In genomic region chr7:91880413-91881241, GRCh38 we compare ENCODE assay signal across 1 cellular context.
TF ChIP-seq lines count a peak whose summit lies in the region.

Gene MTERF1 (minus strand): TSS chr7:91880702. CDS start chr7:91880083, 619 bp downstream.

TF ChIP-seq in HEK293, 187 proteins besides CTCF, POLR2A, EP300 and RAD21 (continued from another document):
- TF ChIP-seq, protein P1, sequence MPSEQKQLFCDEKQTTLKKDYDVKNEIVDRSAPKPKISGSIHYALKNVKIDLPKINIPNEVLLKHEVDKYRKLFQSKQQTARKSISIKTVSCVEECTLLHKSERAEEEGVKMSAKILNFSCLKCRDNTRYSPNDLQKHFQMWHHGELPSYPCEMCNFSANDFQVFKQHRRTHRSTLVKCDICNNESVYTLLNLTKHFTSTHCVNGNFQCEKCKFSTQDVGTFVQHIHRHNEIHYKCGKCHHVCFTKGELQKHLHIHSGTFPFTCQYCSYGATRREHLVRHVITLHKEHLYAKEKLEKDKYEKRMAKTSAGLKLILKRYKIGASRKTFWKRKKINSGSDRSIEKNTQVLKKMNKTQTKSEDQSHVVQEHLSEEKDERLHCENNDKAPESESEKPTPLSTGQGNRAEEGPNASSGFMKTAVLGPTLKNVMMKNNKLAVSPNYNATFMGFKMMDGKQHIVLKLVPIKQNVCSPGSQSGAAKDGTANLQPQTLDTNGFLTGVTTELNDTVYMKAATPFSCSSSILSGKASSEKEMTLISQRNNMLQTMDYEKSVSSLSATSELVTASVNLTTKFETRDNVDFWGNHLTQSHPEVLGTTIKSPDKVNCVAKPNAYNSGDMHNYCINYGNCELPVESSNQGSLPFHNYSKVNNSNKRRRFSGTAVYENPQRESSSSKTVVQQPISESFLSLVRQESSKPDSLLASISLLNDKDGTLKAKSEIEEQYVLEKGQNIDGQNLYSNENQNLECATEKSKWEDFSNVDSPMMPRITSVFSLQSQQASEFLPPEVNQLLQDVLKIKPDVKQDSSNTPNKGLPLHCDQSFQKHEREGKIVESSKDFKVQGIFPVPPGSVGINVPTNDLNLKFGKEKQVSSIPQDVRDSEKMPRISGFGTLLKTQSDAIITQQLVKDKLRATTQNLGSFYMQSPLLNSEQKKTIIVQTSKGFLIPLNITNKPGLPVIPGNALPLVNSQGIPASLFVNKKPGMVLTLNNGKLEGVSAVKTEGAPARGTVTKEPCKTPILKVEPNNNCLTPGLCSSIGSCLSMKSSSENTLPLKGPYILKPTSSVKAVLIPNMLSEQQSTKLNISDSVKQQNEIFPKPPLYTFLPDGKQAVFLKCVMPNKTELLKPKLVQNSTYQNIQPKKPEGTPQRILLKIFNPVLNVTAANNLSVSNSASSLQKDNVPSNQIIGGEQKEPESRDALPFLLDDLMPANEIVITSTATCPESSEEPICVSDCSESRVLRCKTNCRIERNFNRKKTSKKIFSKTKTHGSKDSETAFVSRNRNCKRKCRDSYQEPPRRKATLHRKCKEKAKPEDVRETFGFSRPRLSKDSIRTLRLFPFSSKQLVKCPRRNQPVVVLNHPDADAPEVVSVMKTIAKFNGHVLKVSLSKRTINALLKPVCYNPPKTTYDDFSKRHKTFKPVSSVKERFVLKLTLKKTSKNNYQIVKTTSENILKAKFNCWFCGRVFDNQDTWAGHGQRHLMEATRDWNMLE (tag by site-specific recombination; conservative IDR thresholded peaks at IDR 0.05; ENCODE audit: low read depth) = peak; percentile 99
- no peak for TF ChIP-seq ZNF140 (tag by site-specific recombination; IDR thresholded peaks at IDR 0.05)
- TF ChIP-seq SALL2 (tag by site-specific recombination; IDR thresholded peaks at IDR 0.05; ENCODE audit: borderline replicate concordance) = no peak
- no peak for TF ChIP-seq ZNF23 (tag by site-specific recombination; IDR thresholded peaks at IDR 0.05; ENCODE audit: borderline replicate concordance)
- TF ChIP-seq ZNF146 (tag by site-specific recombination; IDR thresholded peaks at IDR 0.05) = no peak
- TF ChIP-seq ZNF654 (tag by site-specific recombination; IDR thresholded peaks at IDR 0.05; ENCODE audit: low read depth) = peak; percentile 59
- TF ChIP-seq SETDB1 (IDR thresholded peaks at IDR 0.05; ENCODE audit: insufficient read length, low read length) = no peak
- TF ChIP-seq ZNF202 (tag by site-specific recombination; IDR thresholded peaks at IDR 0.05; ENCODE audit: borderline replicate concordance) = no peak
- no peak for TF ChIP-seq ZNF514 (tag by site-specific recombination; IDR thresholded peaks at IDR 0.05)
- TF ChIP-seq ZNF169 (tag by site-specific recombination; IDR thresholded peaks at IDR 0.05) = no peak
- peak; percentile 53; the same call in 1 of the 2 replicates for TF ChIP-seq ZNF501 (tag by site-specific recombination; IDR thresholded peaks at IDR 0.05)
- TF ChIP-seq YY2 (tag by site-specific recombination; IDR thresholded peaks at IDR 0.05) = no peak
- TF ChIP-seq HOXA7 (CRISPR knock-in tag; IDR thresholded peaks at IDR 0.05; ENCODE audit: borderline replicate concordance) = no peak
- TF ChIP-seq SCRT1 (tag by site-specific recombination; IDR thresholded peaks at IDR 0.05; ENCODE audit: borderline replicate concordance) = no peak
- 0 out of 2 replicates have a peak, but pooled peaks have one; percentile 64 for TF ChIP-seq ZNF639 (tag by site-specific recombination; IDR thresholded peaks at IDR 0.05)
- no peak for TF ChIP-seq ZNF121 (tag by site-specific recombination; IDR thresholded peaks at IDR 0.05)
- TF ChIP-seq SP2 (tag by site-specific recombination; IDR thresholded peaks at IDR 0.05) = peak; percentile 72
- no peak for TF ChIP-seq MEIS1 (CRISPR knock-in tag; IDR thresholded peaks at IDR 0.05; ENCODE audit: borderline replicate concordance)
